In the genomic region with DNA sequence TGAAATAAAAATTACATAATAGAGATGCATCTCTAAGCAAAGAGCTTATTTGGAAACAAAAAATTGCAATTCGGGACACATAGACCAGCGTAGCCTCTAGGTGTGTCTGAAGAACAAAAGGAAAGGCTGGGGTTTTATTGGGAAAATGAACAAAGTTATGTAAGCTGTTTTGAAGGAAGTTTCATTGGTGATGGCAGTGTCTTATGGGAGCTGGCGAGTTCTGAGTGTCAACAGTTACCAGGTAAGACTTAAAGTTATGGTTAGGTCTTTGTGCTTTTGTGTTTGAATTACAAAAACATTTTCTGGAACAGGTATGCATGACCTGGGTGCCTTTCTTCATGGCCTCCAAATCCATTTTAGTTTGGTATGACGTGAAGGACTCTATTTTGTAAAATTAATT, we compare ENCODE assay signal across 2 cellular contexts.
TF ChIP-seq lines count a peak whose summit lies in the region.

No MANE protein-coding gene starts in this region.

TF ChIP-seq in HepG2, 621 proteins besides CTCF, POLR2A, EP300 and RAD21:
- TF ChIP-seq PHF5A (CRISPR knock-in tag; IDR thresholded peaks at IDR 0.05; ENCODE audit: low read depth, unreplicated experiment) (no peak), RFX5 (IDR thresholded peaks at IDR 0.05; ENCODE audit: low read depth, low read length) (0 out of 2 replicates have a peak, but pooled peaks have one; percentile 38)

TF ChIP-seq in GM12878, 131 proteins besides CTCF, POLR2A, EP300 and RAD21:
- TF ChIP-seq ATF3 (IDR thresholded peaks at IDR 0.05; ENCODE audit: borderline replicate concordance, extremely low read depth, low read depth, low read length), result no peak
- 0 out of 2 replicates have a peak, but pooled peaks have one; percentile 26 for TF ChIP-seq RFX5 (IDR thresholded peaks at IDR 0.05; ENCODE audit: low read depth, low read length)
